9 cellular contexts compared by ENCODE assay signal in the genomic region with DNA sequence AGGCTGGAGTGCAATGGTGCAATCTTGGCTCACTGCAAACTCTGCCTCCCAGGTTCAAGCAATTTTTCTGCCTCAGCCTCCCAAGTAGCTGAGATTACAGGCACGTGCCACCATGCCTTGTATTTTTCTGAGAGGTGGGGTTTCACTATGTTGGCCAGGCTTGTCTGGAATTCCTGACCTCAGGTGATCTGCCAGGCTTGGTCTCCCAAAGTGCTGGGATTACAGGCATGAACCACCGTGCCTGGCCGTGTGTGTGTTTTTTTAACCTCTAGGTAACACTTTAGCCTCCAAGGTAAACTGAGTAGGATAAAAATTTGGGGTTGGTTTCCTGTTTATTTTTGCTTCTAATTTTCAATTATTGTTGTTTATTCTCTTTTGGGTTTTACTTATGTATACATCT. TPM values are rescaled to one million over a fixed set of nuclear protein-coding genes. Genes with fewer than 3 reads are reported as not detected.
"Had no signal": no experiment of that assay in that cellular context is flagged by ENCODE, and none has a peak within 500 bp of the region (broad histone marks: within the 10 kb centered on the region; RNA-seq: fewer than 3 reads in every experiment).

No MANE protein-coding gene starts in this region.

RNA-seq across cellular contexts. Expression of gene XCR1, which starts 10.8 kb away (rescaled TPM):
- total RNA-seq: activated B cell treated with CpG ODN at 0.5 μM for 24 hours; activated CD4-positive, alpha-beta memory T cell treated with anti-CD3 and anti-CD28 coated beads, Interleukin-2, amount 10 ng/mL, durations not matched to agents 7 days and 5 days; activated CD4-positive, alpha-beta T cell treated with anti-CD3 and anti-CD28 coated beads for 36 hours; activated CD4-positive, alpha-beta T cell treated with anti-CD3 and anti-CD28 coated beads, Interleukin-2, amount 10 ng/mL, durations not matched to agents 7 days and 5 days; activated CD8-positive, alpha-beta memory T cell treated with anti-CD3 and anti-CD28 coated beads for 36 hours; activated CD8-positive, alpha-beta memory T cell treated with anti-CD3 and anti-CD28 coated beads, Interleukin-2, amount 10 ng/mL, durations not matched to agents 7 days and 5 days; activated CD8-positive, alpha-beta T cell treated with anti-CD3 and anti-CD28 coated beads for 36 hours; activated CD8-positive, alpha-beta T cell treated with anti-CD3 and anti-CD28 coated beads, Interleukin-2, amount 10 ng/mL, durations not matched to agents 7 days and 5 days; T-helper 2 cell treated with Interferon-gamma antibody and Interleukin-4, amounts not matched to agents 100 ng/mL and 5 ng/mL, for 36 hours had no signal
